ENCODE assay signal across 8 cellular contexts in the genomic region with DNA sequence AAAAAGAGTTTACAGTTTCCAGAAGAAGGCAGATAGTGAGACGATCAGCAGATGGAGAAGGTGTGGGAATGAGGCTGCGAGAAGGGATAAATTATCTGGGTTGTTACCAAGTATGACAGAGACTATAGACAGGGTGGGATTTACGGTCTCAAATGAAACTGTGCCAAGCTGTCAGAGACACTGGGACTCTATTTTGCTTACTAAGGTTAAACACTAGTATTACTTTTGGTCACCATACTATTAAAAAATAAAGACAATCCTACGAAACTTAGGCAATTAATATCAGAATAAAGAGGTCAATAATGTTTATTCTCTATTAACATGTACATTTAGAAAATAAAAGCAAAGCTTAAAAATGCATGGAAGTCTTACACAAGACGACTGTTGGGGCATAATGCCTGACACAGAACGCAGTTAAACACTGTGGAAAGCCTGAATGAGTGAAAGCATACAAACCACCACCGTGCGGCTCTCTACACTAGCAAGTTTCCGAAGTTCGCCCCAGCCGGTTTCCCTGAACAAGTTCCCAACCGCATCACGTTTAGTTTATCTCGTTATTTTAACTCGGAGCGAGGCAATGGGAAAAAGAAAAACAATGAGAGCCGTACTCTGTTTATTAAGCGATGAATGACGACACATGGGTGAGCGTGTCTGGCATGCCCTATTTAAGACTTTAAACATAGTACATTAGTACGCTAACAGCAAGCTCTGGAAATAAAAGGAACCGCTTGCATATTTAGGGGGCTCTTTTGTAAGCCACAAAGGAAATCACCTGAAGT. TPM values are rescaled to one million over a fixed set of nuclear protein-coding genes. Genes with fewer than 3 reads are reported as not detected.
A peak's percentile ranks its signal among the peaks of the same experiment; 100 is the strongest.
DNase-seq lines count a peak whose midpoint lies in the region; ATAC-seq and TF ChIP-seq lines count a peak whose summit lies in the region.

No MANE protein-coding gene starts in this region.

- no peak for DNase-seq in activated CD4-positive, CD25-positive, alpha-beta regulatory T cell treated with anti-CD3 and anti-CD28 coated beads, Interleukin-2, amount 50 U/mL, for 72 hours
- peak; percentile 27 for DNase-seq in NCI-H2227 (lab: John Stamatoyannopoulos, UW; ENCODE audit: unreplicated experiment)
- DNase-seq in activated CD8-positive, alpha-beta memory T cell treated with anti-CD3 and anti-CD28 coated beads for 48 hours (ENCODE audit: low read depth in 2 of 3, low spot score in 2 of 3) = peak; percentile 4 to 6 (median 6)
- peak; percentile 36 for DNase-seq in epithelial cell of proximal tubule (ENCODE audit: low read depth)
- DNase-seq in mucosa of gallbladder (ENCODE audit: low spot score) = peak; percentile 36
- peak; percentile 2 to 27 for DNase-seq in stimulated activated CD8-positive, alpha-beta memory T cell treated with anti-CD3 and anti-CD28 coated beads, Interleukin-7, amount 100 ng/mL, for 48 hours (ENCODE audit: extremely low read depth in 1 of 2, low read depth in 1 of 2)

- peak; percentile 16 to 31 for ATAC-seq in activated CD4-positive, CD25-positive, alpha-beta regulatory T cell treated with anti-CD3 and anti-CD28 coated beads, Interleukin-2, amount 50 U/mL, for 24 hours
- ATAC-seq in HG02840 (IDR thresholded peaks at IDR 0.05; ENCODE audit: low FRiP score, unreplicated experiment) = peak; percentile 26

- peak; percentile 39 for TF ChIP-seq CTCF in epithelial cell of proximal tubule (conservative IDR thresholded peaks at IDR 0.05; ENCODE audit: low read depth, low read length)

- H3K4me3 ChIP-seq in epithelial cell of proximal tubule (ENCODE audit: low read depth, low read length) = peak overlapping the region; percentile 88

RNA-seq across cellular contexts. Expression of a gene that starts 0.9 kb away (rescaled TPM):
- total RNA-seq in epithelial cell of proximal tubule (0.52 TPM in 1 of 2 replicates, not detected in the other), mucosa of gallbladder (2.9 TPM)
